8 cellular contexts compared by ENCODE assay signal in genomic region chr15:58770857-58771620, GRCh38. TPM values are rescaled to one million over a fixed set of nuclear protein-coding genes. Genes with fewer than 3 reads are reported as not detected.
DNase-seq lines count a peak whose midpoint lies in the region; ATAC-seq and TF ChIP-seq lines count a peak whose summit lies in the region.

A gene with protein sequence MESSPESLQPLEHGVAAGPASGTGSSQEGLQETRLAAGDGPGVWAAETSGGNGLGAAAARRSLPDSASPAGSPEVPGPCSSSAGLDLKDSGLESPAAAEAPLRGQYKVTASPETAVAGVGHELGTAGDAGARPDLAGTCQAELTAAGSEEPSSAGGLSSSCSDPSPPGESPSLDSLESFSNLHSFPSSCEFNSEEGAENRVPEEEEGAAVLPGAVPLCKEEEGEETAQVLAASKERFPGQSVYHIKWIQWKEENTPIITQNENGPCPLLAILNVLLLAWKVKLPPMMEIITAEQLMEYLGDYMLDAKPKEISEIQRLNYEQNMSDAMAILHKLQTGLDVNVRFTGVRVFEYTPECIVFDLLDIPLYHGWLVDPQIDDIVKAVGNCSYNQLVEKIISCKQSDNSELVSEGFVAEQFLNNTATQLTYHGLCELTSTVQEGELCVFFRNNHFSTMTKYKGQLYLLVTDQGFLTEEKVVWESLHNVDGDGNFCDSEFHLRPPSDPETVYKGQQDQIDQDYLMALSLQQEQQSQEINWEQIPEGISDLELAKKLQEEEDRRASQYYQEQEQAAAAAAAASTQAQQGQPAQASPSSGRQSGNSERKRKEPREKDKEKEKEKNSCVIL (plus strand): TSS chr15:58771302. CDS start chr15:58771396, 94 bp downstream.

- no peaks in the 10 kb centered on the region for H3K9me3 Mint-ChIP-seq in progenitor cell of endocrine pancreas (ENCODE audit: low read depth)

- no peaks in the 10 kb centered on the region for H3K36me3 ChIP-seq in left ventricle myocardium inferior

- intact Hi-C loops in left ventricle myocardium inferior (cut with micrococcal nuclease) = no loop called here

- TF ChIP-seq CTCF in left ventricle myocardium inferior (IDR thresholded peaks at IDR 0.05; ENCODE audit: borderline replicate concordance) = peak; percentile 38
- TF ChIP-seq CTCF in progenitor cell of endocrine pancreas (IDR thresholded peaks at IDR 0.05; ENCODE audit: unreplicated experiment) = peak; percentile 53

- no peaks in the 10 kb centered on the region for H3K36me3 Mint-ChIP-seq in T-helper 17 cell (ENCODE audit: low read depth)
- H3K36me3 Mint-ChIP-seq in progenitor cell of endocrine pancreas (ENCODE audit: insufficient read depth) = no peaks in the 10 kb centered on the region

- no peaks in the 10 kb centered on the region for H3K9me3 ChIP-seq in T-helper 17 cell (ENCODE audit: control insufficient read depth, low read length, poor library complexity, severe bottlenecking)
- no peaks in the 10 kb centered on the region for H3K9me3 ChIP-seq in left ventricle myocardium inferior (replicated peaks)

- H3K27ac Mint-ChIP-seq in T-helper 17 cell = peak within 1 kb of the TSS; percentile 90
- H3K27ac Mint-ChIP-seq in progenitor cell of endocrine pancreas = peak within 1 kb of the TSS; percentile 99

- peaks cover 6% of the 10 kb centered on the region for H3K4me1 Mint-ChIP-seq in T-helper 17 cell
- peaks cover 9% of the 10 kb centered on the region for H3K4me1 Mint-ChIP-seq in progenitor cell of endocrine pancreas (ENCODE audit: low read depth)

- DNase-seq in NCI-H1694 treated with DMSO at 0.1 percent for 48 hours (lab: John Stamatoyannopoulos, UW) (peak; percentile 92), T-helper 17 cell (peak; percentile 85 to 86 (median 86)), amygdala (lab: John Stamatoyannopoulos, UW) (peak; percentile 60 to 99 (median 96)), left ventricle myocardium inferior (peak; percentile 99), progenitor cell of endocrine pancreas (ENCODE audit: low spot score, unreplicated experiment) (peak; percentile 93), ureter (ENCODE audit: low spot score) (peak; percentile 98)

- peak; percentile 81 for TF ChIP-seq POLR2A in GM15510 (IDR thresholded peaks at IDR 0.05; ENCODE audit: borderline replicate concordance, extremely low read depth, insufficient read length)

- peak; percentile 95 for ATAC-seq in HG02885 (IDR thresholded peaks at IDR 0.05; ENCODE audit: poor library complexity, unreplicated experiment)
- peak; percentile 96 for ATAC-seq in T-helper 17 cell

- peak within 1 kb of the TSS; percentile 99 for H3K4me3 ChIP-seq in left ventricle myocardium inferior

- H3K4me3 Mint-ChIP-seq in T-helper 17 cell (no peak within 1 kb of the TSS), progenitor cell of endocrine pancreas (ENCODE audit: low read depth) (no peak within 1 kb of the TSS)

- peak within 1 kb of the TSS; percentile 100 for H3K27ac ChIP-seq in left ventricle myocardium inferior (replicated peaks)

- H3K27me3 Mint-ChIP-seq in T-helper 17 cell (no peaks in the 10 kb centered on the region), progenitor cell of endocrine pancreas (no peaks in the 10 kb centered on the region)

- peaks cover 61% of the 10 kb centered on the region for H3K4me1 ChIP-seq in left ventricle myocardium inferior

- no peaks in the 10 kb centered on the region for H3K27me3 ChIP-seq in left ventricle myocardium inferior (ENCODE audit: low read depth)

RNA-seq across cellular contexts. Expression of the gene that starts here (rescaled TPM):
- total RNA-seq in T-helper 17 cell = 10 to 100 TPM; 13.3 to 17.9 TPM
- 40.5 TPM for total RNA-seq in left ventricle myocardium inferior
- 23.1 and 27.1 TPM in 2 replicates for total RNA-seq in progenitor cell of endocrine pancreas
- 41.6 TPM for total RNA-seq in ureter

Comparison
In these comparisons a context has a peak if more than half of its experiments do, and no peak if none do; other contexts are left out.
1. Peak in every context shown above with its lines: DNase-seq, ATAC-seq, H3K4me3 ChIP-seq and H3K27ac ChIP-seq.